ENCODE assay signal across 8 cellular contexts in genomic region chr6:136609878-136610706, GRCh38. TPM values are rescaled to one million over a fixed set of nuclear protein-coding genes. Genes with fewer than 3 reads are reported as not detected.
DNase-seq lines count a peak whose midpoint lies in the region; ATAC-seq and TF ChIP-seq lines count a peak whose summit lies in the region.

No MANE protein-coding gene starts in this region.

- H3K36me3 Mint-ChIP-seq in activated CD8-positive, alpha-beta memory T cell treated with anti-CD3 and anti-CD28 coated beads, Interleukin-2, amount 10 ng/mL, durations not matched to agents 7 days and 5 days = peaks cover 23% of the 10 kb centered on the region

- no peak overlapping the region for H3K4me3 Mint-ChIP-seq in activated CD8-positive, alpha-beta memory T cell treated with anti-CD3 and anti-CD28 coated beads, Interleukin-2, amount 10 ng/mL, durations not matched to agents 7 days and 5 days

- CTCF ChIA-PET in activated CD8-positive, alpha-beta memory T cell treated with anti-CD3 and anti-CD28 coated beads, Interleukin-2, amount 10 ng/mL, durations not matched to agents 7 days and 5 days (lab: Charles Lee) = interaction anchor here (0.7 to 0.9 kb wide), 2 partner anchors 182 to 251 kb away, joined by 3 read pairs; partner anchors contain the start of gene MAP3K5

- peak overlapping the region; percentile 25 for H3K27ac Mint-ChIP-seq in activated CD8-positive, alpha-beta memory T cell treated with anti-CD3 and anti-CD28 coated beads, Interleukin-2, amount 10 ng/mL, durations not matched to agents 7 days and 5 days

- TF ChIP-seq CTCF in choroid plexus epithelial cell (conservative IDR thresholded peaks at IDR 0.05; ENCODE audit: low read depth, low read length) (no peak), lower lobe of right lung (IDR thresholded peaks at IDR 0.05) (no peak)

- no peak for ATAC-seq in activated CD8-positive, alpha-beta memory T cell treated with anti-CD3 and anti-CD28 coated beads, Interleukin-2, amount 10 ng/mL, durations not matched to agents 7 days and 5 days
- ATAC-seq in lower lobe of right lung (peak; percentile 95 to 97), GM19351 (IDR thresholded peaks at IDR 0.05; ENCODE audit: unreplicated experiment) (no peak), GM21576 (IDR thresholded peaks at IDR 0.05; ENCODE audit: unreplicated experiment) (no peak)

- no peaks in the 10 kb centered on the region for H3K27me3 ChIP-seq in lower lobe of right lung (ENCODE audit: low read depth)

- H3K4me3 ChIP-seq in choroid plexus epithelial cell (ENCODE audit: low read depth, low read length) (no peak overlapping the region), lower lobe of right lung (no peak overlapping the region)

- peaks cover 23% of the 10 kb centered on the region for H3K4me1 Mint-ChIP-seq in activated CD8-positive, alpha-beta memory T cell treated with anti-CD3 and anti-CD28 coated beads, Interleukin-2, amount 10 ng/mL, durations not matched to agents 7 days and 5 days

- no peaks in the 10 kb centered on the region for H3K9me3 Mint-ChIP-seq in activated CD8-positive, alpha-beta memory T cell treated with anti-CD3 and anti-CD28 coated beads, Interleukin-2, amount 10 ng/mL, durations not matched to agents 7 days and 5 days (ENCODE audit: low read depth)

- H3K4me1 ChIP-seq in lower lobe of right lung = peaks cover 31% of the 10 kb centered on the region

- H3K27ac ChIP-seq in lower lobe of right lung = peak overlapping the region; percentile 54

- H3K36me3 ChIP-seq in lower lobe of right lung = peaks cover 22% of the 10 kb centered on the region

- intact Hi-C loops in lower lobe of right lung (cut with DNase I) = no loop called here

- no peaks in the 10 kb centered on the region for H3K9me3 ChIP-seq in lower lobe of right lung

- H3K27me3 Mint-ChIP-seq in activated CD8-positive, alpha-beta memory T cell treated with anti-CD3 and anti-CD28 coated beads, Interleukin-2, amount 10 ng/mL, durations not matched to agents 7 days and 5 days = no peaks in the 10 kb centered on the region

- DNase-seq in activated CD8-positive, alpha-beta memory T cell treated with anti-CD3 and anti-CD28 coated beads, Interleukin-2, amount 10 ng/mL, durations not matched to agents 7 days and 5 days = no peak
- no peak for DNase-seq in activated CD8-positive, alpha-beta memory T cell treated with anti-CD3 and anti-CD28 coated beads, Interleukin-2, amount 50 U/mL, for 4 hours
- DNase-seq in NOMO-1 (lab: John Stamatoyannopoulos, UW; ENCODE audit: unreplicated experiment in 2 of 2) = peak; percentile 88 to 93
- peak; percentile 99 for DNase-seq in choroid plexus epithelial cell (ENCODE audit: low read depth)
- peak; percentile 63 for DNase-seq in lower lobe of right lung
- DNase-seq in stimulated activated CD4-positive, alpha-beta T cell treated with anti-CD3 and anti-CD28 coated beads, Interleukin-4, amount 100 ng/mL, for 1 hour = no peak

RNA-seq across cellular contexts. Expression of gene MAP7, which starts 59.9 kb away (rescaled TPM):
- total RNA-seq in activated CD8-positive, alpha-beta memory T cell treated with anti-CD3 and anti-CD28 coated beads, Interleukin-2, amount 10 ng/mL, durations not matched to agents 7 days and 5 days = under 1 TPM; 0.29 to 0.59 TPM
- total RNA-seq in lower lobe of right lung = 18.3 TPM

Comparison
In these comparisons a context has a peak if more than half of its experiments do, and no peak if none do; other contexts are left out.
1. ATAC-seq: peak in lower lobe of right lung (2 of 2); none in activated CD8-positive, alpha-beta memory T cell treated with anti-CD3 and anti-CD28 coated beads, Interleukin-2, amount 10 ng/mL, durations not matched to agents 7 days and 5 days (single experiment), GM19351 (single experiment) and GM21576 (single experiment).
2. DNase-seq: peak in NOMO-1 (2 of 2), choroid plexus epithelial cell (single experiment) and lower lobe of right lung (single experiment); none in activated CD8-positive, alpha-beta memory T cell treated with anti-CD3 and anti-CD28 coated beads, Interleukin-2, amount 10 ng/mL, durations not matched to agents 7 days and 5 days (single experiment), activated CD8-positive, alpha-beta memory T cell treated with anti-CD3 and anti-CD28 coated beads, Interleukin-2, amount 50 U/mL, for 4 hours (single experiment) and stimulated activated CD4-positive, alpha-beta T cell treated with anti-CD3 and anti-CD28 coated beads, Interleukin-4, amount 100 ng/mL, for 1 hour (single experiment).
3. RNA of gene MAP7, which starts 59.9 kb away (total RNA-seq): 18.3 TPM in lower lobe of right lung (single experiment); 0.29 to 0.59 TPM in activated CD8-positive, alpha-beta memory T cell treated with anti-CD3 and anti-CD28 coated beads, Interleukin-2, amount 10 ng/mL, durations not matched to agents 7 days and 5 days; every median in the first group is over 10 times any median in the second.